30 cellular contexts compared by ENCODE assay signal in the genomic region with DNA sequence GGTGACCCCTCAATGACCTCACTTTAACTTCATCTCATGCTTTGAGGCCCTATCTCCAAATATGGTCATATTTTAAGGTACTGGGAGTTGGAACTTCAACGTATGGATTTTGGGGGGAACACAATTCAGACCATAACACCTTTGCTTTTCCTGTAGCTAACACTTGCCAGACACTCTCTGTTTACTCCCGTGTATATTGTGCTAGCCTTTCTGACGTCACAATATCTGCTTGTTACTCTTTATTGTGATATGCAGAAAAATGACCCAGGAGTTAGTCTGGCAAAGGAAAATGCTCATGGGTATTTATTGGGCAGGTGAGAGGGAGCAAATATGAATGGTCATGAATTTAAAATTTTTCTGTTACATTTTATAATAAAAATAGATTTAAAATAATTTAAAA. TPM values are rescaled to one million over a fixed set of nuclear protein-coding genes. Genes with fewer than 3 reads are reported as not detected.
DNase-seq lines count a peak whose midpoint lies in the region; ATAC-seq, FAIRE-seq and TF ChIP-seq lines count a peak whose summit lies in the region.
"Had no signal": no experiment of that assay in that cellular context is flagged by ENCODE, and none has a peak within 500 bp of the region (broad histone marks: within the 10 kb centered on the region; RNA-seq: fewer than 3 reads in every experiment).

No MANE protein-coding gene starts in this region.

- peaks cover 8% of the 10 kb centered on the region; the same call in 1 of the 3 replicates for H3K9me3 Mint-ChIP-seq in GM23338

- no peak overlapping the region for H3K4me2 ChIP-seq in GM23338
- H3K4me2 ChIP-seq in MM.1S (ENCODE audit: low read depth, low read length), result no peak overlapping the region
- H3K4me2 ChIP-seq in K562 (ENCODE audit: insufficient read depth, low read length), result no peak overlapping the region
- H3K4me2 ChIP-seq: BLaER1 had no signal

- DNase-seq in GM23338 (ENCODE audit: low spot score) (no peak), MM.1S (no peak), K562 (ENCODE audit: extremely low read depth in 1 of 4, low spot score in 3 of 4) (no peak), SJCRH30 (no peak)
- DNase-seq in NK-92 treated with Interleukin-12 subunit alpha and Interleukin-12 subunit beta, amount 100 ng/mL, for 24 hours (lab: John Stamatoyannopoulos, UW), result no peak
- DNase-seq: 8988T; ACHN; BE2C; C1 segment of cervical spinal cord; CD4-positive, alpha-beta memory T cell; CD4-positive, CD25-positive, alpha-beta regulatory T cell; CD8-positive, alpha-beta memory T cell; COR-L47; DMS 273 treated with DMSO at 0.1 percent for 48 hours; DMS153; DMS53; DMS79; DND-41; EL; GDM1 had no signal

- H3K4me1 ChIP-seq in GM23338 (ENCODE audit: insufficient read depth) (no peaks in the 10 kb centered on the region), MM.1S (ENCODE audit: low read length) (peaks cover 37% of the 10 kb centered on the region), K562 (replicated peaks in 1 of 2; ENCODE audit: control insufficient read depth in 2 of 2, insufficient read depth in 2 of 2, low read length in 2 of 2) (no peaks in the 10 kb centered on the region), SJCRH30 (no peaks in the 10 kb centered on the region)
- H3K4me1 ChIP-seq: BE2C, BLaER1 had no signal

- intact Hi-C loops in K562 (cut with micrococcal nuclease), result no loop called here

- no peak for FAIRE-seq in K562 (lab: Jason Lieb, UNC)
- FAIRE-seq: A204.1, GM12878, GM12892, GM18507 had no signal

- no peaks in the 10 kb centered on the region for H3K9me3 ChIP-seq in MM.1S (replicated peaks; ENCODE audit: insufficient read depth, low read length)
- no peaks in the 10 kb centered on the region for H3K9me3 ChIP-seq in K562 (replicated peaks; ENCODE audit: control insufficient read depth, insufficient read depth, low read depth, low read length)
- H3K9me3 ChIP-seq in SJCRH30 (replicated peaks), result no peaks in the 10 kb centered on the region
- H3K9me3 ChIP-seq: BE2C, BLaER1 had no signal

- no peaks in the 10 kb centered on the region for H3K27me3 Mint-ChIP-seq in GM23338 (ENCODE audit: insufficient read depth, low read depth, poor library complexity)
- H3K27me3 Mint-ChIP-seq: CD4-positive, alpha-beta memory T cell; CD4-positive, CD25-positive, alpha-beta regulatory T cell; CD8-positive, alpha-beta memory T cell had no signal

- H3K9me1 ChIP-seq in K562 (ENCODE audit: control insufficient read depth, insufficient read depth, low read length), result no peaks in the 10 kb centered on the region

- H3K27me3 ChIP-seq in GM23338 (ENCODE audit: insufficient read depth) (no peaks in the 10 kb centered on the region), MM.1S (replicated peaks; ENCODE audit: insufficient read depth, low read length) (no peaks in the 10 kb centered on the region), K562 (ENCODE audit: control insufficient read depth in 2 of 2, insufficient read depth in 2 of 2, low read length in 2 of 2) (no peaks in the 10 kb centered on the region), SJCRH30 (no peaks in the 10 kb centered on the region)
- H3K27me3 ChIP-seq: BE2C, BLaER1 had no signal

- in situ Hi-C loops in K562 (cut with MboI), result no loop called here

- no peak for TF ChIP-seq RAD21 in K562 (CRISPR knock-in tag; conservative IDR thresholded peaks at IDR 0.05 in 1 of 2, IDR thresholded peaks at IDR 0.05 in 1 of 2)

- no peaks in the 10 kb centered on the region for H3K36me3 ChIP-seq in GM23338 (ENCODE audit: insufficient read depth)
- no peaks in the 10 kb centered on the region for H3K36me3 ChIP-seq in MM.1S (replicated peaks; ENCODE audit: insufficient read depth, low read length)
- H3K36me3 ChIP-seq in K562 (ENCODE audit: control insufficient read depth, insufficient read depth, low read length), result no peaks in the 10 kb centered on the region
- no peaks in the 10 kb centered on the region for H3K36me3 ChIP-seq in SJCRH30
- H3K36me3 ChIP-seq: BE2C, BLaER1 had no signal

- H4K20me1 ChIP-seq in GM23338 (replicated peaks; ENCODE audit: insufficient read depth) (no peaks in the 10 kb centered on the region), MM.1S (ENCODE audit: insufficient read depth, low read length) (no peaks in the 10 kb centered on the region), K562 (replicated peaks; ENCODE audit: control insufficient read depth, insufficient read depth, low read length) (no peaks in the 10 kb centered on the region)
- H4K20me1 ChIP-seq: BLaER1 had no signal

- CTCF ChIA-PET in K562 (lab: Yijun Ruan, JAX; ENCODE audit: low intra/inter-chr PET ratio), result no interaction called here

- no peak overlapping the region for H3K9ac ChIP-seq in MM.1S (ENCODE audit: low read length)
- H3K9ac ChIP-seq in K562 (ENCODE audit: insufficient read depth in 1 of 2, low read depth in 2 of 2, low read length in 2 of 2), result no peak overlapping the region
- H3K9ac ChIP-seq: BLaER1 had no signal

- TF ChIP-seq EP300 in K562 (IDR thresholded peaks at IDR 0.05; ENCODE audit: low read length), result no peak

- no peak for TF ChIP-seq POLR2A in K562 (conservative IDR thresholded peaks at IDR 0.05)

- no peaks in the 10 kb centered on the region for H3K4me1 Mint-ChIP-seq in GM23338
- H3K4me1 Mint-ChIP-seq: CD14-positive monocyte; CD4-positive, alpha-beta memory T cell; CD4-positive, CD25-positive, alpha-beta regulatory T cell; CD8-positive, alpha-beta memory T cell had no signal

- BruUV-seq in K562 (replicated peaks; lab: Mats Ljungman, UMichigan), result no TSS peak

- TF ChIP-seq CTCF in GM23338 (conservative IDR thresholded peaks at IDR 0.05; ENCODE audit: low read depth in 2 of 2) (no peak), MM.1S (IDR thresholded peaks at IDR 0.05; ENCODE audit: low read length) (no peak), K562 (IDR thresholded peaks at IDR 0.05 in 2 of 3, conservative IDR thresholded peaks at IDR 0.05 in 1 of 3; ENCODE audit: insufficient read depth in 2 of 3, low read depth in 1 of 3, low read length in 3 of 3) (no peak)

- H3K27ac Mint-ChIP-seq in GM23338, result no peak overlapping the region
- H3K27ac Mint-ChIP-seq: CD14-positive monocyte; CD4-positive, alpha-beta memory T cell; CD4-positive, CD25-positive, alpha-beta regulatory T cell had no signal

- H3K79me2 ChIP-seq in GM23338 (replicated peaks; ENCODE audit: insufficient read depth) (no peaks in the 10 kb centered on the region), MM.1S (ENCODE audit: low read length) (no peaks in the 10 kb centered on the region), K562 (ENCODE audit: control insufficient read depth, insufficient read depth, low read length) (no peaks in the 10 kb centered on the region)

- H3K36me3 Mint-ChIP-seq in GM23338 (ENCODE audit: low read depth), result no peaks in the 10 kb centered on the region
- H3K36me3 Mint-ChIP-seq: CD14-positive monocyte; CD4-positive, alpha-beta memory T cell; CD4-positive, CD25-positive, alpha-beta regulatory T cell; CD8-positive, alpha-beta memory T cell had no signal

- H3K4me3 Mint-ChIP-seq in GM23338, result no peak overlapping the region
- H3K4me3 Mint-ChIP-seq: CD14-positive monocyte; CD4-positive, alpha-beta memory T cell; CD4-positive, CD25-positive, alpha-beta regulatory T cell; CD8-positive, alpha-beta memory T cell had no signal

- H3F3A ChIP-seq in GM23338 (replicated peaks; ENCODE audit: low read depth), result no peaks in the 10 kb centered on the region
- H3F3A ChIP-seq in MM.1S (ENCODE audit: insufficient read depth, low read length), result peaks cover 14% of the 10 kb centered on the region; the same call in 1 of the 2 replicates

- H2AFZ ChIP-seq in GM23338 (peak overlapping the region; percentile 19; the same call in 1 of the 2 replicates), MM.1S (ENCODE audit: low read length) (0 out of 2 replicates have a peak overlapping the region, but pooled peaks have one; percentile 1), K562 (ENCODE audit: low read depth, low read length) (no peak overlapping the region)

- no peak overlapping the region for H3K4me3 ChIP-seq in GM23338
- H3K4me3 ChIP-seq in MM.1S (ENCODE audit: low read length), result no peak overlapping the region
- no peak overlapping the region for H3K4me3 ChIP-seq in K562
- no peak overlapping the region for H3K4me3 ChIP-seq in SJCRH30
- H3K4me3 ChIP-seq: BLaER1, GM12878 had no signal

- H3K9me2 ChIP-seq in GM23338 (ENCODE audit: insufficient read depth) (0 out of 2 replicates have a peak, but pooled peaks cover 7% of the 10 kb centered on the region), MM.1S (replicated peaks; ENCODE audit: insufficient read depth, low read length) (no peaks in the 10 kb centered on the region)

- WGBS in K562 (ENCODE audit: insufficient coverage, low coverage, missing lambda C conversion rate), result 0% methylated on average over 3 of the region's 3 CpGs

- POLR2A ChIA-PET in K562 (lab: Yijun Ruan, JAX), result no interaction called here

- H3K27ac ChIP-seq in GM23338 (ENCODE audit: low read depth) (no peak overlapping the region), MM.1S (ENCODE audit: low read length) (no peak overlapping the region), K562 (ENCODE audit: extremely low read depth, low read depth, low read length) (no peak overlapping the region), SJCRH30 (no peak overlapping the region)
- H3K27ac ChIP-seq: BLaER1 had no signal

- ATAC-seq in GM23338 (no peak), K562 (no peak), HG03378 (IDR thresholded peaks at IDR 0.05; ENCODE audit: unreplicated experiment) (no peak)
- ATAC-seq: GM12878 had no signal

TF ChIP-seq in K562, 482 proteins besides CTCF, POLR2A, EP300 and RAD21 (continues in another document):
- no peak for TF ChIP-seq SETDB1 (IDR thresholded peaks at IDR 0.05; ENCODE audit: low read length)

RNA-seq across cellular contexts. Expression of a gene that starts 45.7 kb away (rescaled TPM):
- 15.6 and 17.7 TPM in 2 replicates for total RNA-seq in GM23338 (2014; rRNA removed; shearing (Covaris generic))
- polyA plus RNA-seq in GM23338 (2016; fragmentation: Nextera tagmentation; extraction: Ambion mirVana) (7.1 and 8.3 TPM in 2 replicates), K562 (2011; rRNA removed) (not detected in 2 replicates), K562 (2014; fragmentation: Illumina TruSeq; extraction: Trizol) (0.12 TPM in 1 of 2 replicates, not detected in the other), K562 (2014; fragmentation: Nextera tagmentation; extraction: Ambion mirVana) (under 1 TPM in 1 of 2 experiments, not detected in 1; 0.03 TPM), K562 (2014; rRNA removed) (not detected in 2 replicates)
- not detected in 2 replicates for total RNA-seq in K562 (2011; cell fraction: chromatin; rRNA removed; ENCODE audit: low replicate concordance)
- total RNA-seq in K562 (2011; cell fraction: nucleolus; rRNA removed), result not detected in 2 replicates
- total RNA-seq in K562 (2011; cell fraction: nucleoplasm; rRNA removed), result not detected in 2 replicates
- total RNA-seq in K562 (2014; rRNA removed) (not detected in 2 replicates), K562 (2014; rRNA removed; fragmentation: Illumina TruSeq; extraction: Trizol) (not detected in 2 replicates), K562 (2015; rRNA removed; fragmentation: Illumina TruSeq; extraction: Trizol) (not detected in 2 replicates), K562 (2021) (not detected in 2 replicates)
- not detected in 2 replicates for polyA plus RNA-seq in K562 (2011; cell fraction: cytosol; rRNA removed)
- polyA plus RNA-seq in K562 (2011; cell fraction: nucleus; rRNA removed), result 0.10 TPM in 1 of 2 replicates, not detected in the other
- not detected in 2 replicates for polyA plus RNA-seq in K562 (2012)
- not detected in 2 replicates for polyA minus RNA-seq in K562 (2011; rRNA and poly(A)+ RNA removed)
- polyA minus RNA-seq in K562 (2011; cell fraction: cytosol; rRNA and poly(A)+ RNA removed), result not detected in 2 replicates
- not detected in 2 replicates for polyA minus RNA-seq in K562 (2011; cell fraction: nucleus; rRNA and poly(A)+ RNA removed)
- total RNA-seq in SJCRH30 (2014; rRNA removed; shearing (Covaris generic)), result not detected in 2 replicates
- total RNA-seq: A673; CD4-positive, alpha-beta memory T cell; CD4-positive, CD25-positive, alpha-beta regulatory T cell; CD8-positive, alpha-beta memory T cell; Daoy; G401 had no signal
- polyA plus RNA-seq: CD14-positive monocyte; CD4-positive, alpha-beta memory T cell; CD4-positive, CD25-positive, alpha-beta regulatory T cell; CD8-positive, alpha-beta memory T cell had no signal

Comparison
In these comparisons a context has a peak if more than half of its experiments do, and no peak if none do; other contexts are left out.
1. RNA of a gene that starts 45.7 kb away (total RNA-seq): 15.6 to 17.7 TPM in GM23338; not detected in K562 and not detected in SJCRH30; every median in the first group is over 10 times any median in the second.